In genomic region chr1:204711947-204712701, GRCh38 we compare ENCODE assay signal across 11 cellular contexts. TPM values are rescaled to one million over a fixed set of nuclear protein-coding genes. Genes with fewer than 3 reads are reported as not detected.
DNase-seq lines count a peak whose midpoint lies in the region; ATAC-seq and TF ChIP-seq lines count a peak whose summit lies in the region.
"Had no signal": no experiment of that assay in that cellular context is flagged by ENCODE, and none has a peak within 500 bp of the region (broad histone marks: within the 10 kb centered on the region; RNA-seq: fewer than 3 reads in every experiment).

No MANE protein-coding gene starts in this region.

- H3K4me1 ChIP-seq in HUES48 (ENCODE audit: control insufficient read depth, insufficient read depth, low read length) (peaks cover 76% of the 10 kb centered on the region), vagina (peaks cover 5% of the 10 kb centered on the region)

- peak; percentile 93 for DNase-seq in NCI-H524 treated with DMSO at 0.1 percent for 48 hours (lab: John Stamatoyannopoulos, UW)
- DNase-seq in Right ventricle myocardium superior = peak; percentile 63
- peak; percentile 70 for DNase-seq in putamen (ENCODE audit: low spot score)
- DNase-seq in vagina (ENCODE audit: extremely low spot score in 2 of 2) = no peak
- no peak for DNase-seq in activated naive CD8-positive, alpha-beta T cell treated with anti-CD3 and anti-CD28 coated beads, Interleukin-2, amount 50 U/mL, for 24 hours
- no peak for DNase-seq in T-helper 1 cell
- DNase-seq: NCI-H774 had no signal

- no peak overlapping the region for H3K27ac Mint-ChIP-seq in activated naive CD8-positive, alpha-beta T cell treated with anti-CD3 and anti-CD28 coated beads, Interleukin-2, amount 50 U/mL, for 24 hours
- H3K27ac Mint-ChIP-seq: activated T-helper 2 cell treated with anti-CD3 and anti-CD28 coated beads, Interferon-gamma antibody, Interleukin-2, Interleukin-4, amounts not matched to agents 10 μg/mL and 5 μg/mL and 100 μg/mL, durations not matched to agents 14 hours and 24 hours and 36 hours had no signal

- H3K27me3 ChIP-seq in HUES48 (ENCODE audit: control insufficient read depth, insufficient read depth, low read length) (peaks cover 79% of the 10 kb centered on the region), vagina (no peaks in the 10 kb centered on the region)

- H3K9me3 ChIP-seq in HUES48 (ENCODE audit: control insufficient read depth, insufficient read depth, low read length) (no peaks in the 10 kb centered on the region), vagina (no peaks in the 10 kb centered on the region)

- no peaks in the 10 kb centered on the region for H3K36me3 Mint-ChIP-seq in activated naive CD8-positive, alpha-beta T cell treated with anti-CD3 and anti-CD28 coated beads, Interleukin-2, amount 50 U/mL, for 24 hours (ENCODE audit: low read depth)

- peaks cover 5% of the 10 kb centered on the region for H3K4me1 Mint-ChIP-seq in activated naive CD8-positive, alpha-beta T cell treated with anti-CD3 and anti-CD28 coated beads, Interleukin-2, amount 50 U/mL, for 24 hours

- H3K36me3 ChIP-seq in HUES48 (ENCODE audit: control insufficient read depth, insufficient read depth, low read length) (no peaks in the 10 kb centered on the region), vagina (no peaks in the 10 kb centered on the region)

- no peak for TF ChIP-seq POLR2A in vagina (IDR thresholded peaks at IDR 0.05)

- H3K9me3 Mint-ChIP-seq in activated naive CD8-positive, alpha-beta T cell treated with anti-CD3 and anti-CD28 coated beads, Interleukin-2, amount 50 U/mL, for 24 hours = no peaks in the 10 kb centered on the region
- H3K9me3 Mint-ChIP-seq: activated T-helper 2 cell treated with anti-CD3 and anti-CD28 coated beads, Interferon-gamma antibody, Interleukin-2, Interleukin-4, amounts not matched to agents 10 μg/mL and 5 μg/mL and 100 μg/mL, durations not matched to agents 14 hours and 24 hours and 36 hours had no signal

- intact Hi-C loops in Right ventricle myocardium superior (cut with DNase I) = no loop called here
- intact Hi-C loops in vagina (cut with DNase I) = no loop called here

- no peak for TF ChIP-seq CTCF in vagina (IDR thresholded peaks at IDR 0.05)

- H3K4me3 ChIP-seq in HUES48 (ENCODE audit: low read depth, low read length) (no peak overlapping the region), vagina (no peak overlapping the region)

- H3K4me3 Mint-ChIP-seq in activated naive CD8-positive, alpha-beta T cell treated with anti-CD3 and anti-CD28 coated beads, Interleukin-2, amount 50 U/mL, for 24 hours = no peak overlapping the region

- peaks cover 10% of the 10 kb centered on the region for H3K27me3 Mint-ChIP-seq in activated naive CD8-positive, alpha-beta T cell treated with anti-CD3 and anti-CD28 coated beads, Interleukin-2, amount 50 U/mL, for 24 hours

- H3K27ac ChIP-seq in HUES48 (ENCODE audit: low read depth, low read length) (peak overlapping the region; percentile 1), vagina (no peak overlapping the region)

- ATAC-seq in Right ventricle myocardium superior (ENCODE audit: poor library complexity) = peak; percentile 88
- ATAC-seq in HG02759 (IDR thresholded peaks at IDR 0.05; ENCODE audit: unreplicated experiment) = no peak
- no peak for ATAC-seq in activated naive CD8-positive, alpha-beta T cell treated with anti-CD3 and anti-CD28 coated beads, Interleukin-2, amount 50 U/mL, for 24 hours

- no peak overlapping the region for H3K9ac ChIP-seq in HUES48 (ENCODE audit: low read depth, low read length)

RNA-seq across cellular contexts. Expression of gene LRRN2, which starts 26.6 kb away (rescaled TPM):
- total RNA-seq in Right ventricle myocardium superior = 1.7 TPM
- total RNA-seq in vagina = 3.4 TPM
- total RNA-seq: activated T-helper 2 cell treated with anti-CD3 and anti-CD28 coated beads, Interferon-gamma antibody, Interleukin-2, Interleukin-4, amounts not matched to agents 10 μg/mL and 5 μg/mL and 100 μg/mL, durations not matched to agents 14 hours and 24 hours and 36 hours; glomerular endothelial cell had no signal

Comparison
In these comparisons a context has a peak if more than half of its experiments do, and no peak if none do; other contexts are left out.
1. DNase-seq: peak in NCI-H524 treated with DMSO at 0.1 percent for 48 hours (single experiment), Right ventricle myocardium superior (single experiment) and putamen (single experiment); none in vagina (0 of 2), activated naive CD8-positive, alpha-beta T cell treated with anti-CD3 and anti-CD28 coated beads, Interleukin-2, amount 50 U/mL, for 24 hours (single experiment) and T-helper 1 cell (0 of 5).